ENCODE assay signal across 8 cellular contexts in the genomic region with DNA sequence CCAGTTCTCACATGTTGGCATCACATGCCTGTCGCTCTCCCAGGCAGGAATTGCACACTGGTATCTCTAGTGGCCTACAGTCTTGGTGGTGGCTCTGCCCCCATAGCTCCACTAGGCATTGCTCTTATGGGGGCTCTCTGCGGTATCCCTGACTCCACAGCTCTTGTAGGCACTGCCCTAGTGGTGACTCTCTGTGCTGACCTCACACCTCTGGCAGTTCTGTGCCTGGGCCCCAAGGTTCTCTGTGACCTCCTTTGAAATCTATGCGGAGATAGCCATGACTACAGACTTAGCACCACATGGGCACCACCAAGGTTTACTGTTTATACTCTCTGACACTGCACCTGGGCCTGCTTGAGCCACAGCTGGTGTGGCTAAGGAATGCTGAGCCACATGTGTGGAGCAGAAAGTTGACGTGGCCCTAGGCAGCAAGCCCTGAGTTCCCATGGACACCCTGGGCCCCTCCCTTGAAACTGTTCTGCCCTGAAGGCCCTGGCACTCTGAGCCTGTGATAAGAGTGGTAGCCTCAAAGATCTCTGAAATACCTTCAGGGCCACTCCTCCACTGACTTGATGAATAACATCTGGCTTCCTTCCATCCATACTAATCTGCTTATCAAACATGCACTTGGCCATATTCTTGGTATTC. TPM values are rescaled to one million over a fixed set of nuclear protein-coding genes. Genes with fewer than 3 reads are reported as not detected.
DNase-seq lines count a peak whose midpoint lies in the region; TF ChIP-seq lines count a peak whose summit lies in the region.

No MANE protein-coding gene starts in this region.

- H3K36me3 ChIP-seq in vagina, result no peaks in the 10 kb centered on the region

- peak; percentile 58 for TF ChIP-seq POLR2A in erythroblast (IDR thresholded peaks at IDR 0.05; ENCODE audit: low read length)
- no peak for TF ChIP-seq POLR2A in vagina (IDR thresholded peaks at IDR 0.05)

- no peaks in the 10 kb centered on the region for H3K9me3 ChIP-seq in vagina

- no peak for TF ChIP-seq CTCF in vagina (IDR thresholded peaks at IDR 0.05)

- peak overlapping the region; percentile 15 for H3K27ac ChIP-seq in vagina

- H3K4me1 ChIP-seq in vagina, result peaks cover 14% of the 10 kb centered on the region

- H3K27me3 ChIP-seq in vagina, result no peaks in the 10 kb centered on the region

- DNase-seq in NCI-H82 (lab: John Stamatoyannopoulos, UW) (peak; percentile 13), NCI-H82 treated with DMSO at 0.1 percent for 48 hours (lab: John Stamatoyannopoulos, UW; ENCODE audit: unreplicated experiment) (no peak), erythroblast (lab: John Stamatoyannopoulos, UW) (peak; percentile 85 to 94), mucosa of gallbladder (ENCODE audit: low spot score) (peak; percentile 73), vagina (ENCODE audit: extremely low spot score in 2 of 2) (no peak), NCI-H1436 treated with DMSO at 0.1 percent for 48 hours (lab: John Stamatoyannopoulos, UW) (no peak), epidermal melanocyte (ENCODE audit: insufficient read length, low spot score) (no peak), NOMO-1 treated with DMSO at 0.1 percent for 48 hours (lab: John Stamatoyannopoulos, UW; ENCODE audit: unreplicated experiment) (no peak)

- H3K4me3 ChIP-seq in vagina, result no peak overlapping the region

- intact Hi-C loops in vagina (cut with DNase I), result loop anchor here (10.0 kb wide), 1 partner anchor 387 kb away; no protein-coding TSS in a partner anchor

RNA-seq across cellular contexts. Expression of gene SLC9B1, which starts 8.0 kb away (rescaled TPM):
- total RNA-seq in mucosa of gallbladder (0.81 TPM), vagina (not detected)

Comparison
In these comparisons a context has a peak if more than half of its experiments do, and no peak if none do; other contexts are left out.
1. DNase-seq: peak in NCI-H82 (single experiment), erythroblast (2 of 2) and mucosa of gallbladder (single experiment); none in NCI-H82 treated with DMSO at 0.1 percent for 48 hours (single experiment), vagina (0 of 2), NCI-H1436 treated with DMSO at 0.1 percent for 48 hours (single experiment), epidermal melanocyte (single experiment) and NOMO-1 treated with DMSO at 0.1 percent for 48 hours (single experiment).